In genomic region chr15:31346367-31347066, GRCh38 we compare ENCODE assay signal across 8 cellular contexts. TPM values are rescaled to one million over a fixed set of nuclear protein-coding genes. Genes with fewer than 3 reads are reported as not detected.
A peak's percentile ranks its signal among the peaks of the same experiment; 100 is the strongest.
DNase-seq lines count a peak whose midpoint lies in the region; ATAC-seq and TF ChIP-seq lines count a peak whose summit lies in the region.

No MANE protein-coding gene starts in this region.

- peak overlapping the region; percentile 94 to 99 for H3K27ac Mint-ChIP-seq in effector memory CD8-positive, alpha-beta T cell
- no peak overlapping the region for H3K27ac Mint-ChIP-seq in mesothelial cell of epicardium

- no peak for TF ChIP-seq CTCF in mesothelial cell of epicardium (IDR thresholded peaks at IDR 0.05; ENCODE audit: unreplicated experiment)

- ATAC-seq in HG03196 (IDR thresholded peaks at IDR 0.05; ENCODE audit: unreplicated experiment) (peak; percentile 35), GM21360 (IDR thresholded peaks at IDR 0.05; ENCODE audit: unreplicated experiment) (no peak)
- no peak for ATAC-seq in effector memory CD8-positive, alpha-beta T cell (replicated peaks)

- peaks cover 89% of the 10 kb centered on the region for H3K36me3 Mint-ChIP-seq in effector memory CD8-positive, alpha-beta T cell (ENCODE audit: insufficient read depth)
- no peaks in the 10 kb centered on the region for H3K36me3 Mint-ChIP-seq in mesothelial cell of epicardium

- H3K4me1 Mint-ChIP-seq in effector memory CD8-positive, alpha-beta T cell (ENCODE audit: low read depth in 2 of 2), result peaks cover 91% of the 10 kb centered on the region in 2 donors
- H3K4me1 Mint-ChIP-seq in mesothelial cell of epicardium, result peaks cover 8% of the 10 kb centered on the region

- DNase-seq in stimulated activated CD4-positive, alpha-beta T cell treated with anti-CD3 and anti-CD28 coated beads, Interleukin-15, amount 100 ng/mL, for 24 hours, result peak; percentile 55
- no peak for DNase-seq in stimulated activated CD4-positive, alpha-beta T cell treated with anti-CD3 and anti-CD28 coated beads, Interleukin-1b, Interleukin-23, amount 100 ng/mL, for 48 hours
- no peak for DNase-seq in effector memory CD8-positive, alpha-beta T cell
- no peak for DNase-seq in globus pallidus (ENCODE audit: low spot score)
- no peak for DNase-seq in middle frontal gyrus (ENCODE audit: extremely low spot score, low spot score)
- DNase-seq in mesothelial cell of epicardium (ENCODE audit: low spot score in 2 of 2, unreplicated experiment in 2 of 2), result no peak

- H3K9me3 Mint-ChIP-seq in effector memory CD8-positive, alpha-beta T cell, result no peaks in the 10 kb centered on the region
- no peaks in the 10 kb centered on the region for H3K9me3 Mint-ChIP-seq in mesothelial cell of epicardium

- peak overlapping the region; percentile 91 to 99 for H3K4me3 Mint-ChIP-seq in effector memory CD8-positive, alpha-beta T cell
- H3K4me3 Mint-ChIP-seq in mesothelial cell of epicardium, result no peak overlapping the region

- no peaks in the 10 kb centered on the region for H3K27me3 Mint-ChIP-seq in effector memory CD8-positive, alpha-beta T cell
- no peaks in the 10 kb centered on the region for H3K27me3 Mint-ChIP-seq in mesothelial cell of epicardium (ENCODE audit: low read depth)

RNA-seq across cellular contexts. Expression of gene KLF13, which starts 19.9 kb away (rescaled TPM):
- total RNA-seq in mesothelial cell of epicardium, result 26.9 to 29.5 TPM (median 28.1 TPM) in 3 replicates
